ENCODE assay signal across 8 cellular contexts in the genomic region with DNA sequence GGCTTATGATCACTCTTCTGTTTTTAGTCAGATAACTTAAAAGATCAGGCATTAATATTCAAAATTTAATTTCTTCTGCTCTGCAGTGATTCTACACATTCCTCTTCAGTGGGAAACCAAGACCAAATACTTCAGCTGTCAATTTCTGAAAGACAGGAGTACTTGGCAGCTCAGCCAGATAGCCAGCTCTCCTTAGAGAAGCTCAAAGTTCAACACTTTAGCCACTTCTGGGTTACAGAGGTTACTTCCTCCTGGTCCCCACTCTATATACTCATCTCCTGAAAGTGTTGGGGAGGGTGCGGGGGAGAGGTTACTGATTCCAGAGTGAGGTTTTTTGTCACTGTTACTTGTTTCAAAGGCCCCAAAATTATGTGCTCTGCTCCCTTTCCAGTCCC. TPM values are rescaled to one million over a fixed set of nuclear protein-coding genes. Genes with fewer than 3 reads are reported as not detected.
A peak's percentile ranks its signal among the peaks of the same experiment; 100 is the strongest.
DNase-seq lines count a peak whose midpoint lies in the region; ATAC-seq and TF ChIP-seq lines count a peak whose summit lies in the region.

No MANE protein-coding gene starts in this region.

- H3K27me3 ChIP-seq in CD4-positive, alpha-beta T cell (ENCODE audit: control insufficient read depth, insufficient read depth, low read length), result no peaks in the 10 kb centered on the region

- intact Hi-C loops in CD4-positive, alpha-beta T cell (cut with DNase I, micrococcal nuclease), result loop anchor here (1.0 to 10.0 kb wide), 8 partner anchors 13 to 185 kb away; a partner anchor contains a TSS

- no peaks in the 10 kb centered on the region for H3K9me3 Mint-ChIP-seq in CD4-positive, alpha-beta T cell
- H3K9me3 Mint-ChIP-seq in activated T-helper 17 cell treated with anti-CD3 and anti-CD28 coated beads, Interleukin-2, amount 50 U/mL, for 72 hours, result no peaks in the 10 kb centered on the region
- H3K9me3 Mint-ChIP-seq in stimulated activated naive CD8-positive, alpha-beta T cell treated with anti-CD3 and anti-CD28 coated beads, Interleukin-15, Interleukin-2, amounts not matched to agents 100 ng/mL and 50 ng/mL, for 24 hours, result no peaks in the 10 kb centered on the region
- H3K9me3 Mint-ChIP-seq in osteocyte (ENCODE audit: unreplicated experiment), result no peaks in the 10 kb centered on the region

- CTCF ChIA-PET in CD4-positive, alpha-beta T cell (lab: Charles Lee), result interaction anchor here (0.7 to 3.7 kb wide), 11 partner anchors 14 to 112 kb away, joined by 3 to 41 read pairs (median 3); no protein-coding TSS in a partner anchor

- H3K9me3 ChIP-seq in CD4-positive, alpha-beta T cell (ENCODE audit: control insufficient read depth, low read length), result no peaks in the 10 kb centered on the region

- peak overlapping the region; percentile 95 for H3K4me3 Mint-ChIP-seq in CD4-positive, alpha-beta T cell
- peak overlapping the region; percentile 92 for H3K4me3 Mint-ChIP-seq in activated T-helper 17 cell treated with anti-CD3 and anti-CD28 coated beads, Interleukin-2, amount 50 U/mL, for 72 hours
- H3K4me3 Mint-ChIP-seq in stimulated activated naive CD8-positive, alpha-beta T cell treated with anti-CD3 and anti-CD28 coated beads, Interleukin-15, Interleukin-2, amounts not matched to agents 100 ng/mL and 50 ng/mL, for 24 hours, result peak overlapping the region; percentile 99
- H3K4me3 Mint-ChIP-seq in osteocyte (ENCODE audit: unreplicated experiment), result no peak overlapping the region

- H3K27ac Mint-ChIP-seq in CD4-positive, alpha-beta T cell, result peak overlapping the region; percentile 97
- peak overlapping the region; percentile 96 for H3K27ac Mint-ChIP-seq in activated T-helper 17 cell treated with anti-CD3 and anti-CD28 coated beads, Interleukin-2, amount 50 U/mL, for 72 hours
- peak overlapping the region; percentile 100 for H3K27ac Mint-ChIP-seq in stimulated activated naive CD8-positive, alpha-beta T cell treated with anti-CD3 and anti-CD28 coated beads, Interleukin-15, Interleukin-2, amounts not matched to agents 100 ng/mL and 50 ng/mL, for 24 hours
- H3K27ac Mint-ChIP-seq in osteocyte (ENCODE audit: unreplicated experiment), result no peak overlapping the region

- peaks cover 33% of the 10 kb centered on the region for H3K4me1 Mint-ChIP-seq in CD4-positive, alpha-beta T cell (ENCODE audit: low read depth)
- peaks cover 4% of the 10 kb centered on the region for H3K4me1 Mint-ChIP-seq in activated T-helper 17 cell treated with anti-CD3 and anti-CD28 coated beads, Interleukin-2, amount 50 U/mL, for 72 hours
- peaks cover 51% of the 10 kb centered on the region for H3K4me1 Mint-ChIP-seq in stimulated activated naive CD8-positive, alpha-beta T cell treated with anti-CD3 and anti-CD28 coated beads, Interleukin-15, Interleukin-2, amounts not matched to agents 100 ng/mL and 50 ng/mL, for 24 hours (ENCODE audit: low read depth)
- H3K4me1 Mint-ChIP-seq in osteocyte (ENCODE audit: unreplicated experiment), result peaks cover 5% of the 10 kb centered on the region

- H3K27me3 Mint-ChIP-seq in CD4-positive, alpha-beta T cell, result no peaks in the 10 kb centered on the region
- H3K27me3 Mint-ChIP-seq in activated T-helper 17 cell treated with anti-CD3 and anti-CD28 coated beads, Interleukin-2, amount 50 U/mL, for 72 hours, result no peaks in the 10 kb centered on the region
- H3K27me3 Mint-ChIP-seq in stimulated activated naive CD8-positive, alpha-beta T cell treated with anti-CD3 and anti-CD28 coated beads, Interleukin-15, Interleukin-2, amounts not matched to agents 100 ng/mL and 50 ng/mL, for 24 hours, result no peaks in the 10 kb centered on the region
- H3K27me3 Mint-ChIP-seq in osteocyte (ENCODE audit: unreplicated experiment), result peaks cover 22% of the 10 kb centered on the region

- peaks cover 100% of the 10 kb centered on the region for H3K36me3 Mint-ChIP-seq in CD4-positive, alpha-beta T cell (ENCODE audit: low read depth)
- H3K36me3 Mint-ChIP-seq in activated T-helper 17 cell treated with anti-CD3 and anti-CD28 coated beads, Interleukin-2, amount 50 U/mL, for 72 hours (ENCODE audit: low read depth), result peaks cover 100% of the 10 kb centered on the region
- H3K36me3 Mint-ChIP-seq in stimulated activated naive CD8-positive, alpha-beta T cell treated with anti-CD3 and anti-CD28 coated beads, Interleukin-15, Interleukin-2, amounts not matched to agents 100 ng/mL and 50 ng/mL, for 24 hours (ENCODE audit: low read depth), result peaks cover 91% of the 10 kb centered on the region
- no peaks in the 10 kb centered on the region for H3K36me3 Mint-ChIP-seq in osteocyte (ENCODE audit: unreplicated experiment)

- no peak for ATAC-seq in CD4-positive, alpha-beta T cell (ENCODE audit: poor library complexity)
- ATAC-seq in GM19455 (IDR thresholded peaks at IDR 0.05; ENCODE audit: unreplicated experiment) (peak; percentile 40), HG03460 (IDR thresholded peaks at IDR 0.05; ENCODE audit: unreplicated experiment) (peak; percentile 40)
- peak; percentile 55 for ATAC-seq in activated T-helper 17 cell treated with anti-CD3 and anti-CD28 coated beads, Interleukin-2, amount 50 U/mL, for 72 hours (replicated peaks)

- peak overlapping the region; percentile 97 for H3K27ac ChIP-seq in CD4-positive, alpha-beta T cell (ENCODE audit: low read depth, low read length)

- POLR2A ChIA-PET in CD4-positive, alpha-beta T cell (lab: Charles Lee), result interaction anchor here (0.7 to 17.5 kb wide), 21 partner anchors 9 to 1097 kb away, joined by 3 to 384 read pairs (median 12); no protein-coding TSS in a partner anchor

- no peak for TF ChIP-seq CTCF in CD4-positive, alpha-beta T cell (IDR thresholded peaks at IDR 0.05)
- TF ChIP-seq CTCF in osteocyte (IDR thresholded peaks at IDR 0.05), result no peak

- DNase-seq in CD4-positive, alpha-beta T cell, result no peak
- DNase-seq in GM19238 (ENCODE audit: insufficient read length, low spot score) (no peak), osteocyte (ENCODE audit: extremely low spot score, unreplicated experiment) (no peak), hippocampal formation (lab: John Stamatoyannopoulos, UW) (no peak)

RNA-seq across cellular contexts. Expression of a gene that starts 4.1 kb away (rescaled TPM):
- 100 to 1,000 TPM; 474 to 490 TPM for total RNA-seq in CD4-positive, alpha-beta T cell
- 100 to 1,000 TPM; 581 to 591 TPM for total RNA-seq in activated T-helper 17 cell treated with anti-CD3 and anti-CD28 coated beads, Interleukin-2, amount 50 U/mL, for 72 hours
- 0.64 and 0.76 TPM in 2 replicates for total RNA-seq in osteocyte

Comparison
In these comparisons a context has a peak if more than half of its experiments do, and no peak if none do; other contexts are left out.
1. RNA of a gene that starts 4.1 kb away (total RNA-seq): 581 to 591 TPM in activated T-helper 17 cell treated with anti-CD3 and anti-CD28 coated beads, Interleukin-2, amount 50 U/mL, for 72 hours and 474 to 490 TPM in CD4-positive, alpha-beta T cell; 0.64 to 0.76 TPM in osteocyte; every median in the first group is over 100 times any median in the second.